Comparison of ENCODE assay signal across 1 cellular context in the genomic region with DNA sequence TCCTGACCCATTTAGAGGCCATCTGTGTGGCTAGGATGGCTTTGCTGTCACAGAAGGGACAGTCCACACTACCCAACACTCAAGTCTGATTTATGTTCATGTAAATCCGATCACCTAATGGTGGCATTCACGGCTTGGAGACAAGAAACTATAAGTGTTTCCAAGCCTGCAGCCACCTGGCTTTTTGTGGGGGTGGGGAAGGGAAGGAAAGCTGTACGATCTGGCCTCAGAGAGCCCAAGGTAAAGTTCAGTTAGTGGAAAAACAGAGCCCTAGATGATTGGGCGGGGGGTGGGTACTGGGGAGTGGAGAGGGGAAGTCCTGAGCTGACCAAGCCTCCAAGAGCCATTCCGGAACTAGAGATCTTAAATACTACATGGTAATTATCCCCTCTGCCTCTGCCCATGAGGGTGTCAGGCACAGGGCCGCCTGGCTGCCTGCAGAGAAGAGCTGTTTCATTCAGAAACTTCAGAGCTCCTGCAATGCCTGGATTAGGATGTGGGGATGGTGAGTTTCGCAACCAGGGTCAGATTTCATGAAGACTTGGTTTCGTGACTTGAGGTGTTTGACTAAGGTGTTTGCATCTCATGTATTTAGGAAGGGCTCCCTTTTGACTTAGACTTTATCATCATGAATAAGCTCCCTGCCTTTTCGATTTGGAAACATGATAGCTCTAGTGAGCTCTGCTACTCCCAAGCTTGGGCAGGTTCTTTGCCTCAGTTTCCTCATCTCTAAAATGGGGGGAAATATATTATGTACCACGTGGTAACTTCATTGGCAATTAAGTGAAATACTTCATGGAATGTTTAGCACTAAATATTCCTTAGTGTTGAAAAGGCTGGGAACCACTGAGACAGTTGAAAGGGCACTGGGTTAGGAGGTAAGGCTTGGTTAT.
TF ChIP-seq lines count a peak whose summit lies in the region.

No MANE protein-coding gene starts in this region.

TF ChIP-seq in WTC11, 78 proteins besides CTCF, POLR2A, EP300 and RAD21 (continued from another document):
- TF ChIP-seq, protein P1, sequence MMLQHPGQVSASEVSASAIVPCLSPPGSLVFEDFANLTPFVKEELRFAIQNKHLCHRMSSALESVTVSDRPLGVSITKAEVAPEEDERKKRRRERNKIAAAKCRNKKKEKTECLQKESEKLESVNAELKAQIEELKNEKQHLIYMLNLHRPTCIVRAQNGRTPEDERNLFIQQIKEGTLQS (CRISPR knock-in tag; conservative IDR thresholded peaks at IDR 0.05): no peak
- TF ChIP-seq MYBL2 (CRISPR knock-in tag; IDR thresholded peaks at IDR 0.05) (no peak), MXD4 (CRISPR knock-in tag; IDR thresholded peaks at IDR 0.05; ENCODE audit: borderline replicate concordance) (no peak), TP53 (CRISPR knock-in tag; IDR thresholded peaks at IDR 0.05) (no peak), ATF1 (CRISPR knock-in tag; IDR thresholded peaks at IDR 0.05) (no peak), RORB (CRISPR knock-in tag; IDR thresholded peaks at IDR 0.05) (no peak), NR2C2 (CRISPR knock-in tag; IDR thresholded peaks at IDR 0.05) (no peak)
